In genomic region chr2:5661362-5661761, GRCh38 we compare ENCODE assay signal across 26 cellular contexts. TPM values are rescaled to one million over a fixed set of nuclear protein-coding genes. Genes with fewer than 3 reads are reported as not detected.
"Had no signal": no experiment of that assay in that cellular context is flagged by ENCODE, and none has a peak within 500 bp of the region (broad histone marks: within the 10 kb centered on the region; RNA-seq: fewer than 3 reads in every experiment).

No MANE protein-coding gene starts in this region.

- ATAC-seq: T-cell had no signal

- H3K4me2 ChIP-seq: PC-9 had no signal

- H3K27ac ChIP-seq: HL-60, PC-9, Peyer's patch, SJSA1, SK-N-MC had no signal

- DNase-seq: Karpas-422; KG1; MG63; NCI-H1092 treated with DMSO at 0.1 percent for 48 hours; NCI-H1436; NCI-H187; NCI-H2029; NCI-H2081 treated with DMSO at 0.1 percent for 48 hours; NCI-H2171; NCI-H226; NCI-H446; NCI-H510A; NCI-H524 treated with DMSO at 0.1 percent for 48 hours; NCI-H69; NCI-H774; NK-92 treated with Interleukin-12 subunit alpha and Interleukin-12 subunit beta, amount 100 ng/mL, for 24 hours; OCI-M1; PC-9; Peyer's patch; Right ventricle myocardium superior; SIG-M5; SW 1271; T-cell had no signal

- H2AFZ ChIP-seq: PC-9 had no signal

- H3K4me3 Mint-ChIP-seq: T-cell had no signal

- H3K4me1 ChIP-seq: Peyer's patch, SJSA1 had no signal

- H3K4me1 Mint-ChIP-seq: T-cell had no signal

- H3K27ac Mint-ChIP-seq: T-cell had no signal

- H3K9me3 ChIP-seq: MG63, Peyer's patch, SJSA1 had no signal

- H3K27me3 ChIP-seq: MG63, Peyer's patch, SJSA1 had no signal

- H3K36me3 ChIP-seq: MG63, Peyer's patch, SJSA1 had no signal

- H3K36me3 Mint-ChIP-seq: T-cell had no signal

- H3K4me3 ChIP-seq: MG63, PC-9, Peyer's patch, SJSA1, SK-N-MC had no signal

RNA-seq across cellular contexts. Expression of gene SOX11, which starts 30.8 kb away (rescaled TPM):
- total RNA-seq: PC-9, Peyer's patch, T-cell had no signal
